10 cellular contexts compared by ENCODE assay signal in genomic region chr1:109491372-109491771, GRCh38. TPM values are rescaled to one million over a fixed set of nuclear protein-coding genes. Genes with fewer than 3 reads are reported as not detected.
DNase-seq lines count a peak whose midpoint lies in the region; ATAC-seq, FAIRE-seq and TF ChIP-seq lines count a peak whose summit lies in the region.
"Had no signal": no experiment of that assay in that cellular context is flagged by ENCODE, and none has a peak within 500 bp of the region (broad histone marks: within the 10 kb centered on the region; RNA-seq: fewer than 3 reads in every experiment).

No MANE protein-coding gene starts in this region.

- H3K36me3 ChIP-seq in K562 (ENCODE audit: control insufficient read depth, insufficient read depth, low read length) (peaks cover 58% of the 10 kb centered on the region; the same call in 2 of the 3 replicates), neuronal stem cell (replicated peaks in 1 of 2; ENCODE audit: control insufficient read depth in 2 of 2, insufficient read depth in 2 of 2, low read length in 2 of 2) (peaks cover 23 to 66% of the 10 kb centered on the region in 2 donors), spleen (peaks cover 0 to 55% (median 6%) of the 10 kb centered on the region in 6 donors)

- in situ Hi-C loops in K562 (cut with MboI), result no loop called here

- H2BK120ac ChIP-seq in neuronal stem cell (ENCODE audit: low read depth, low read length), result no peak overlapping the region

- no peaks in the 10 kb centered on the region for H3K9me3 Mint-ChIP-seq in CD4-positive, alpha-beta T cell
- H3K9me3 Mint-ChIP-seq: GM23338 had no signal

- no peak overlapping the region for H4K8ac ChIP-seq in neuronal stem cell (ENCODE audit: low read depth, low read length)

- H3K27me3 Mint-ChIP-seq in CD4-positive, alpha-beta T cell, result no peaks in the 10 kb centered on the region

- H3K4me1 Mint-ChIP-seq in CD4-positive, alpha-beta T cell (ENCODE audit: low read depth), result peaks cover 35% of the 10 kb centered on the region

- H3K4me3 Mint-ChIP-seq in CD4-positive, alpha-beta T cell, result peak overlapping the region; percentile 7
- H3K4me3 Mint-ChIP-seq: GM23338 had no signal

- no peak overlapping the region for H3K4me2 ChIP-seq in K562 (ENCODE audit: insufficient read depth, low read length)
- no peak overlapping the region for H3K4me2 ChIP-seq in neuronal stem cell (ENCODE audit: insufficient read depth, low read length, poor library complexity, severe bottlenecking)
- H3K4me2 ChIP-seq: BLaER1, GM23338 had no signal

- no peaks in the 10 kb centered on the region for H3K79me1 ChIP-seq in neuronal stem cell (ENCODE audit: low read depth, low read length)

- H2BK15ac ChIP-seq in neuronal stem cell (ENCODE audit: low read length), result no peak overlapping the region

- H3K4me1 ChIP-seq in K562 (replicated peaks in 1 of 2; ENCODE audit: control insufficient read depth in 2 of 2, insufficient read depth in 2 of 2, low read length in 2 of 2), result peaks cover 13 to 26% of the 10 kb centered on the region in 2 experiments; a peak in 4 of 5 replicates
- peaks cover 2 to 3% of the 10 kb centered on the region in 2 donors for H3K4me1 ChIP-seq in neuronal stem cell (ENCODE audit: control insufficient read depth in 2 of 2, insufficient read depth in 1 of 2, low read depth in 1 of 2, low read length in 2 of 2)
- H3K4me1 ChIP-seq in spleen, result peaks cover 19 to 86% (median 55%) of the 10 kb centered on the region in 6 donors

- DNase-seq in CD4-positive, alpha-beta T cell, result no peak
- DNase-seq in K562 (ENCODE audit: extremely low read depth in 1 of 4, low spot score in 3 of 4), result no peak
- DNase-seq in neuronal stem cell (ENCODE audit: low spot score), result no peak
- no peak for DNase-seq in spleen
- DNase-seq in NCI-H526 (lab: John Stamatoyannopoulos, UW), result no peak
- no peak for DNase-seq in NCI-H1694 treated with DMSO at 0.1 percent for 48 hours (lab: John Stamatoyannopoulos, UW)
- DNase-seq: 8988T had no signal

- no peak overlapping the region for H3K4me3 ChIP-seq in K562
- no peak overlapping the region for H3K4me3 ChIP-seq in neuronal stem cell (ENCODE audit: low read length in 2 of 2)
- H3K4me3 ChIP-seq in spleen, result no peak overlapping the region
- H3K4me3 ChIP-seq: BLaER1, GM23338 had no signal

- FAIRE-seq in K562 (lab: Jason Lieb, UNC), result no peak

- H3K14ac ChIP-seq in neuronal stem cell (ENCODE audit: low read length), result no peak overlapping the region

- intact Hi-C loops in CD4-positive, alpha-beta T cell (cut with DNase I, micrococcal nuclease), result loop anchor here in 1 of 2 experiments (2.0 to 5.0 kb wide), 3 partner anchors 131 to 229 kb away; no protein-coding TSS in a partner anchor
- intact Hi-C loops in K562 (cut with micrococcal nuclease), result loop anchor here (5.0 kb wide), 1 partner anchor 214 kb away; no protein-coding TSS in a partner anchor
- intact Hi-C loops in spleen (cut with DNase I; ENCODE audit: low total_unique reads), result loop anchor here (2.0 kb wide), 1 partner anchor 41 kb away; no protein-coding TSS in a partner anchor

- H2AK5ac ChIP-seq in neuronal stem cell (ENCODE audit: low read depth, low read length), result peak overlapping the region; percentile 41

- CTCF ChIA-PET in CD4-positive, alpha-beta T cell (lab: Charles Lee), result interaction anchor here (0.6 to 24.2 kb wide), 13 partner anchors 8 to 64 kb away, joined by 3 to 474 read pairs (median 6); partner anchors contain the start of genes AMIGO1 and PSMA5
- CTCF ChIA-PET in K562 (lab: Yijun Ruan, JAX; ENCODE audit: low intra/inter-chr PET ratio), result interaction anchor here (0.6 to 6.9 kb wide), 2 partner anchors 41 to 90 kb away, joined by 3 to 131 read pairs; no protein-coding TSS in a partner anchor

- no peak overlapping the region for H3K23ac ChIP-seq in neuronal stem cell (ENCODE audit: low read depth, low read length, poor library complexity)

- no peak for TF ChIP-seq CTCF in CD4-positive, alpha-beta T cell (IDR thresholded peaks at IDR 0.05)
- no peak for TF ChIP-seq CTCF in K562 (IDR thresholded peaks at IDR 0.05 in 2 of 3, conservative IDR thresholded peaks at IDR 0.05 in 1 of 3; ENCODE audit: insufficient read depth in 2 of 3, low read depth in 1 of 3, low read length in 3 of 3)
- no peak for TF ChIP-seq CTCF in spleen (IDR thresholded peaks at IDR 0.05 in 8 of 11, conservative IDR thresholded peaks at IDR 0.05 in 3 of 11)

- TF ChIP-seq EP300 in K562 (IDR thresholded peaks at IDR 0.05; ENCODE audit: low read length), result no peak

- TF ChIP-seq RAD21 in K562 (CRISPR knock-in tag; conservative IDR thresholded peaks at IDR 0.05 in 1 of 2, IDR thresholded peaks at IDR 0.05 in 1 of 2), result no peak

- no peak for ATAC-seq in CD4-positive, alpha-beta T cell (ENCODE audit: poor library complexity)
- ATAC-seq in K562, result no peak
- no peak for ATAC-seq in GM21619 (IDR thresholded peaks at IDR 0.05; ENCODE audit: unreplicated experiment)

- H3K4ac ChIP-seq in neuronal stem cell (ENCODE audit: low read length), result no peak overlapping the region

- H3K9me3 ChIP-seq in CD4-positive, alpha-beta T cell (ENCODE audit: control insufficient read depth, low read length), result no peaks in the 10 kb centered on the region
- no peaks in the 10 kb centered on the region for H3K9me3 ChIP-seq in K562 (replicated peaks; ENCODE audit: control insufficient read depth, insufficient read depth, low read depth, low read length)
- H3K9me3 ChIP-seq in neuronal stem cell (replicated peaks in 1 of 2; ENCODE audit: control insufficient read depth in 2 of 2, insufficient read depth in 1 of 2, low read depth in 1 of 2, low read length in 2 of 2), result no peaks in the 10 kb centered on the region
- no peaks in the 10 kb centered on the region for H3K9me3 ChIP-seq in spleen
- H3K9me3 ChIP-seq: BLaER1 had no signal

- no peaks in the 10 kb centered on the region for H3K9me1 ChIP-seq in K562 (ENCODE audit: control insufficient read depth, insufficient read depth, low read length)

- no peak overlapping the region for H3K27ac ChIP-seq in CD4-positive, alpha-beta T cell (ENCODE audit: low read depth, low read length)
- H3K27ac ChIP-seq in K562 (ENCODE audit: extremely low read depth, low read depth, low read length) (no peak overlapping the region), neuronal stem cell (replicated peaks; ENCODE audit: low read length) (no peak overlapping the region), spleen (peak overlapping the region in 5 of 8 donors; percentile 36 to 64 (median 57))
- H3K27ac ChIP-seq: BLaER1 had no signal

- H3K27me3 ChIP-seq in CD4-positive, alpha-beta T cell (ENCODE audit: control insufficient read depth, insufficient read depth, low read length), result no peaks in the 10 kb centered on the region
- H3K27me3 ChIP-seq in K562 (ENCODE audit: control insufficient read depth in 2 of 2, insufficient read depth in 2 of 2, low read length in 2 of 2), result no peaks in the 10 kb centered on the region
- no peaks in the 10 kb centered on the region for H3K27me3 ChIP-seq in neuronal stem cell (ENCODE audit: control insufficient read depth in 3 of 3, insufficient read depth in 3 of 3, low read depth in 1 of 3, low read length in 3 of 3)
- no peaks in the 10 kb centered on the region for H3K27me3 ChIP-seq in spleen (replicated peaks in 1 of 7)
- H3K27me3 ChIP-seq: BLaER1 had no signal

- H3K36me3 Mint-ChIP-seq in CD4-positive, alpha-beta T cell (ENCODE audit: low read depth), result peaks cover 46% of the 10 kb centered on the region

- H2BK5ac ChIP-seq in neuronal stem cell (ENCODE audit: low read length), result no peak overlapping the region

- POLR2A ChIA-PET in CD4-positive, alpha-beta T cell (lab: Charles Lee), result interaction anchor here (0.9 to 22.6 kb wide), 5 partner anchors 8 to 57 kb away, joined by 3 to 318 read pairs (median 7); partner anchors contain the start of genes ATXN7L2 and GNAI3
- POLR2A ChIA-PET in K562 (lab: Yijun Ruan, JAX), result interaction anchor here (0.6 to 1.9 kb wide), 7 partner anchors 25 to 64 kb away, joined by 3 to 17 read pairs (median 3); no protein-coding TSS in a partner anchor

- H3K9ac ChIP-seq in K562 (ENCODE audit: insufficient read depth in 1 of 2, low read depth in 2 of 2, low read length in 2 of 2), result peak overlapping the region in 1 of 2 experiments; percentile 0; a peak in 2 of 4 replicates
- H3K9ac ChIP-seq in neuronal stem cell (ENCODE audit: low read depth, low read length, poor library complexity), result peak overlapping the region; percentile 24
- H3K9ac ChIP-seq: BLaER1 had no signal

- H2AFZ ChIP-seq in K562 (ENCODE audit: low read depth, low read length) (no peak overlapping the region), neuronal stem cell (ENCODE audit: low read length) (no peak overlapping the region)
- H2AFZ ChIP-seq: GM23338 had no signal

- no peak overlapping the region for H2BK12ac ChIP-seq in neuronal stem cell (ENCODE audit: low read length)

- H4K91ac ChIP-seq in neuronal stem cell (ENCODE audit: low read depth, low read length, poor library complexity), result no peak overlapping the region

- no peak overlapping the region for H3K18ac ChIP-seq in neuronal stem cell (ENCODE audit: low read length)

- no peaks in the 10 kb centered on the region; the same call in 1 of the 2 replicates for H4K20me1 ChIP-seq in K562 (replicated peaks; ENCODE audit: control insufficient read depth, insufficient read depth, low read length)

- TF ChIP-seq POLR2A in K562 (conservative IDR thresholded peaks at IDR 0.05) (no peak), spleen (IDR thresholded peaks at IDR 0.05) (no peak)

- WGBS in K562 (ENCODE audit: insufficient coverage, low coverage, missing lambda C conversion rate), result 77% methylated on average over 8 of the region's 8 CpGs
- no CpG with 5 or more reads among the region's 8 CpGs for WGBS in neuronal stem cell (ENCODE audit: extremely low coverage in 2 of 2, insufficient read length in 2 of 2, insufficient replicate concordance in 1 of 2), 2 donors
- 69 to 90% (median 80%) methylated on average over 8 of the region's 8 CpGs for WGBS in spleen, 5 donors

- BruUV-seq in K562 (replicated peaks; lab: Mats Ljungman, UMichigan), result no TSS peak

- no peak overlapping the region for H3K27ac Mint-ChIP-seq in CD4-positive, alpha-beta T cell
- H3K27ac Mint-ChIP-seq: GM23338 had no signal

- peaks cover 5% of the 10 kb centered on the region; the same call in 1 of the 3 replicates for H3K79me2 ChIP-seq in K562 (ENCODE audit: control insufficient read depth, insufficient read depth, low read length)

RNA-seq across cellular contexts. Expression of gene CYB561D1, which starts 2.5 kb away (rescaled TPM):
- total RNA-seq in CD4-positive, alpha-beta T cell, result 10 to 100 TPM; 12.0 to 15.0 TPM
- total RNA-seq in K562 (2011; cell fraction: chromatin; rRNA removed; ENCODE audit: low replicate concordance), result 10.5 and 21.1 TPM in 2 replicates
- total RNA-seq in K562 (2011; cell fraction: nucleolus; rRNA removed), result 13.8 and 15.2 TPM in 2 replicates
- 15.0 and 15.6 TPM in 2 replicates for total RNA-seq in K562 (2011; cell fraction: nucleoplasm; rRNA removed)
- total RNA-seq in K562 (2014; rRNA removed), result 1.8 and 2.6 TPM in 2 replicates
- total RNA-seq in K562 (2014; rRNA removed; fragmentation: Illumina TruSeq; extraction: Trizol), result 2.6 and 3.2 TPM in 2 replicates
- total RNA-seq in K562 (2015; rRNA removed; fragmentation: Illumina TruSeq; extraction: Trizol), result 3.1 and 3.5 TPM in 2 replicates
- 5.9 and 7.2 TPM in 2 replicates for total RNA-seq in K562 (2021)
- 6.8 and 8.7 TPM in 2 replicates for polyA plus RNA-seq in K562 (2011; rRNA removed)
- 9.0 and 11.4 TPM in 2 replicates for polyA plus RNA-seq in K562 (2011; cell fraction: cytosol; rRNA removed)
- 13.7 and 16.3 TPM in 2 replicates for polyA plus RNA-seq in K562 (2011; cell fraction: nucleus; rRNA removed)
- 5.5 and 9.8 TPM in 2 replicates for polyA plus RNA-seq in K562 (2012)
- polyA plus RNA-seq in K562 (2014; fragmentation: Illumina TruSeq; extraction: Trizol), result 4.0 and 4.6 TPM in 2 replicates
- under 1 TPM; 0.71 to 0.72 TPM for polyA plus RNA-seq in K562 (2014; fragmentation: Nextera tagmentation; extraction: Ambion mirVana)
- 4.9 and 5.5 TPM in 2 replicates for polyA plus RNA-seq in K562 (2014; rRNA removed)
- polyA minus RNA-seq in K562 (2011; rRNA and poly(A)+ RNA removed), result 3.8 and 4.1 TPM in 2 replicates
- 2.4 and 2.7 TPM in 2 replicates for polyA minus RNA-seq in K562 (2011; cell fraction: cytosol; rRNA and poly(A)+ RNA removed)
- polyA minus RNA-seq in K562 (2011; cell fraction: nucleus; rRNA and poly(A)+ RNA removed), result 5.5 and 8.4 TPM in 2 replicates
- polyA plus RNA-seq in neuronal stem cell (2013, experiment 1 of 2), result 2.8 TPM
- 2.6 TPM for polyA plus RNA-seq in neuronal stem cell (2013, experiment 2 of 2)
- total RNA-seq in spleen, result 10 to 100 TPM in 6 of 7 donors, 1 to 10 TPM in 1; 8.6 to 17.6 (median 13.7) TPM
- polyA plus RNA-seq in spleen, result 1 to 10 TPM; 4.5 to 8.0 (median 6.0) TPM

RNA-seq across cellular contexts. Expression of gene ATXN7L2, which starts 7.7 kb away (rescaled TPM):
- 10 to 100 TPM; 11.8 to 13.1 TPM for total RNA-seq in CD4-positive, alpha-beta T cell
- 13.4 and 39.5 TPM in 2 replicates for total RNA-seq in K562 (2011; cell fraction: chromatin; rRNA removed; ENCODE audit: low replicate concordance)
- 28.8 and 32.7 TPM in 2 replicates for total RNA-seq in K562 (2011; cell fraction: nucleolus; rRNA removed)
- total RNA-seq in K562 (2011; cell fraction: nucleoplasm; rRNA removed), result 14.5 and 23.4 TPM in 2 replicates
- total RNA-seq in K562 (2014; rRNA removed) (6.3 and 10.4 TPM in 2 replicates), K562 (2014; rRNA removed; fragmentation: Illumina TruSeq; extraction: Trizol) (1.9 and 2.3 TPM in 2 replicates), K562 (2015; rRNA removed; fragmentation: Illumina TruSeq; extraction: Trizol) (4.4 and 5.8 TPM in 2 replicates), K562 (2021) (9.4 and 10.0 TPM in 2 replicates), spleen (10 to 100 TPM in 2 of 7 donors, 1 to 10 TPM in 5; 7.9 to 11.9 (median 8.7) TPM)
- polyA plus RNA-seq in K562 (2011; rRNA removed) (3.1 and 5.9 TPM in 2 replicates), K562 (2014; fragmentation: Illumina TruSeq; extraction: Trizol) (7.1 and 8.5 TPM in 2 replicates), K562 (2014; fragmentation: Nextera tagmentation; extraction: Ambion mirVana) (under 1 TPM; 0.21 to 0.56 TPM), K562 (2014; rRNA removed) (10.4 and 11.1 TPM in 2 replicates), spleen (10 to 100 TPM in 2 of 3 donors, 1 to 10 TPM in 1; 7.1 to 16.8 (median 12.2) TPM)
- polyA plus RNA-seq in K562 (2011; cell fraction: cytosol; rRNA removed), result 4.0 and 11.5 TPM in 2 replicates
- 23.4 and 48.0 TPM in 2 replicates for polyA plus RNA-seq in K562 (2011; cell fraction: nucleus; rRNA removed)
- 5.9 and 6.8 TPM in 2 replicates for polyA plus RNA-seq in K562 (2012)
- polyA minus RNA-seq in K562 (2011; rRNA and poly(A)+ RNA removed), result 2.4 and 3.5 TPM in 2 replicates
- 2.6 and 4.1 TPM in 2 replicates for polyA minus RNA-seq in K562 (2011; cell fraction: cytosol; rRNA and poly(A)+ RNA removed)
- polyA minus RNA-seq in K562 (2011; cell fraction: nucleus; rRNA and poly(A)+ RNA removed), result 13.1 and 13.6 TPM in 2 replicates
- polyA plus RNA-seq in neuronal stem cell (2013, experiment 1 of 2), result 11.1 TPM
- 10.8 TPM for polyA plus RNA-seq in neuronal stem cell (2013, experiment 2 of 2)

RNA-seq across cellular contexts. Expression of gene AMIGO1, which starts 18.2 kb away (rescaled TPM):
- 10 to 100 TPM; 16.9 TPM for total RNA-seq in CD4-positive, alpha-beta T cell
- total RNA-seq in K562 (2011; cell fraction: chromatin; rRNA removed; ENCODE audit: low replicate concordance), result 0.69 and 0.83 TPM in 2 replicates
- 0.39 and 0.83 TPM in 2 replicates for total RNA-seq in K562 (2011; cell fraction: nucleolus; rRNA removed)
- 1.0 and 1.2 TPM in 2 replicates for total RNA-seq in K562 (2011; cell fraction: nucleoplasm; rRNA removed)
- total RNA-seq in K562 (2014; rRNA removed) (0.78 and 1.00 TPM in 2 replicates), K562 (2014; rRNA removed; fragmentation: Illumina TruSeq; extraction: Trizol) (0.67 and 0.69 TPM in 2 replicates), K562 (2015; rRNA removed; fragmentation: Illumina TruSeq; extraction: Trizol) (0.53 and 0.54 TPM in 2 replicates), K562 (2021) (0.72 and 1.0 TPM in 2 replicates), spleen (1 to 10 TPM; 3.7 to 8.5 (median 6.0) TPM)
- polyA plus RNA-seq in K562 (2011; rRNA removed) (0.33 and 0.46 TPM in 2 replicates), K562 (2014; fragmentation: Illumina TruSeq; extraction: Trizol) (0.76 and 0.83 TPM in 2 replicates), K562 (2014; fragmentation: Nextera tagmentation; extraction: Ambion mirVana) (under 1 TPM; 0.24 to 0.31 TPM), K562 (2014; rRNA removed) (0.45 and 0.71 TPM in 2 replicates), spleen (under 1 TPM; 0.57 to 0.99 (median 0.67) TPM)
- 0.50 and 0.70 TPM in 2 replicates for polyA plus RNA-seq in K562 (2011; cell fraction: cytosol; rRNA removed)
- 0.46 and 0.54 TPM in 2 replicates for polyA plus RNA-seq in K562 (2011; cell fraction: nucleus; rRNA removed)
- 0.68 and 0.84 TPM in 2 replicates for polyA plus RNA-seq in K562 (2012)
- 0.39 and 0.56 TPM in 2 replicates for polyA minus RNA-seq in K562 (2011; rRNA and poly(A)+ RNA removed)
- polyA minus RNA-seq in K562 (2011; cell fraction: cytosol; rRNA and poly(A)+ RNA removed), result 0.36 and 0.48 TPM in 2 replicates
- polyA minus RNA-seq in K562 (2011; cell fraction: nucleus; rRNA and poly(A)+ RNA removed), result 0.27 and 0.67 TPM in 2 replicates
- 4.8 TPM for polyA plus RNA-seq in neuronal stem cell (2013, experiment 1 of 2)
- polyA plus RNA-seq in neuronal stem cell (2013, experiment 2 of 2), result 4.9 TPM

RNA-seq across cellular contexts. Expression of gene SYPL2, which starts 25.0 kb away (rescaled TPM):
- total RNA-seq in CD4-positive, alpha-beta T cell, result not detected
- 0.19 and 0.21 TPM in 2 replicates for total RNA-seq in K562 (2011; cell fraction: chromatin; rRNA removed; ENCODE audit: low replicate concordance)
- total RNA-seq in K562 (2011; cell fraction: nucleolus; rRNA removed), result 0.17 TPM in 1 of 2 replicates, not detected in the other
- total RNA-seq in K562 (2011; cell fraction: nucleoplasm; rRNA removed), result 0.15 and 0.46 TPM in 2 replicates
- total RNA-seq in K562 (2014; rRNA removed), result 0.04 and 0.05 TPM in 2 replicates
- total RNA-seq in K562 (2014; rRNA removed; fragmentation: Illumina TruSeq; extraction: Trizol), result 0.03 TPM in 1 of 2 replicates, not detected in the other
- 0.07 and 0.08 TPM in 2 replicates for total RNA-seq in K562 (2015; rRNA removed; fragmentation: Illumina TruSeq; extraction: Trizol)
- 0.20 and 0.22 TPM in 2 replicates for total RNA-seq in K562 (2021)
- 0.03 TPM in 2 replicates for polyA plus RNA-seq in K562 (2011; rRNA removed)
- 0.06 and 0.07 TPM in 2 replicates for polyA plus RNA-seq in K562 (2011; cell fraction: cytosol; rRNA removed)
- 0.08 and 0.24 TPM in 2 replicates for polyA plus RNA-seq in K562 (2011; cell fraction: nucleus; rRNA removed)
- 0.04 and 0.13 TPM in 2 replicates for polyA plus RNA-seq in K562 (2012)
- 0.12 and 0.35 TPM in 2 replicates for polyA plus RNA-seq in K562 (2014; fragmentation: Illumina TruSeq; extraction: Trizol)
- under 1 TPM in 1 of 2 experiments, not detected in 1; 0.03 TPM for polyA plus RNA-seq in K562 (2014; fragmentation: Nextera tagmentation; extraction: Ambion mirVana)
- 0.20 and 0.31 TPM in 2 replicates for polyA plus RNA-seq in K562 (2014; rRNA removed)
- 0.03 and 0.11 TPM in 2 replicates for polyA minus RNA-seq in K562 (2011; rRNA and poly(A)+ RNA removed)
- not detected in 2 replicates for polyA minus RNA-seq in K562 (2011; cell fraction: cytosol; rRNA and poly(A)+ RNA removed)
- not detected in 2 replicates for polyA minus RNA-seq in K562 (2011; cell fraction: nucleus; rRNA and poly(A)+ RNA removed)
- polyA plus RNA-seq in neuronal stem cell (2013, experiment 1 of 2), result not detected
- not detected for polyA plus RNA-seq in neuronal stem cell (2013, experiment 2 of 2)
- 1 to 10 TPM in 5 of 7 donors, under 1 TPM in 2; 0.46 to 2.5 (median 1.3) TPM for total RNA-seq in spleen
- under 1 TPM; 0.26 to 0.51 (median 0.41) TPM for polyA plus RNA-seq in spleen

RNA-seq across cellular contexts. Expression of gene GPR61, which starts 48.3 kb away (rescaled TPM):
- under 1 TPM; 0.53 to 0.85 TPM for total RNA-seq in CD4-positive, alpha-beta T cell
- total RNA-seq in K562 (2011; cell fraction: chromatin; rRNA removed; ENCODE audit: low replicate concordance), result not detected in 2 replicates
- total RNA-seq in K562 (2011; cell fraction: nucleolus; rRNA removed), result under 0.01 TPM in 1 of 2 replicates, not detected in the other
- 0.29 TPM in 1 of 2 replicates, not detected in the other for total RNA-seq in K562 (2011; cell fraction: nucleoplasm; rRNA removed)
- not detected in 2 replicates for total RNA-seq in K562 (2014; rRNA removed)
- total RNA-seq in K562 (2014; rRNA removed; fragmentation: Illumina TruSeq; extraction: Trizol), result 0.04 TPM in 1 of 2 replicates, not detected in the other
- total RNA-seq in K562 (2015; rRNA removed; fragmentation: Illumina TruSeq; extraction: Trizol), result 0.15 TPM in 1 of 2 replicates, not detected in the other
- total RNA-seq in K562 (2021), result not detected in 2 replicates
- 0.15 TPM in 1 of 2 replicates, not detected in the other for polyA plus RNA-seq in K562 (2011; rRNA removed)
- polyA plus RNA-seq in K562 (2011; cell fraction: cytosol; rRNA removed), result 0.01 TPM in 1 of 2 replicates, not detected in the other
- polyA plus RNA-seq in K562 (2011; cell fraction: nucleus; rRNA removed), result not detected in 2 replicates
- polyA plus RNA-seq in K562 (2012), result 0.90 and 1.3 TPM in 2 replicates
- not detected in 2 replicates for polyA plus RNA-seq in K562 (2014; fragmentation: Illumina TruSeq; extraction: Trizol)
- polyA plus RNA-seq in K562 (2014; fragmentation: Nextera tagmentation; extraction: Ambion mirVana), result 1 to 10 TPM in 1 of 2 experiments, under 1 TPM in 1; 0.65 to 1.1 TPM
- 0.25 TPM in 1 of 2 replicates, not detected in the other for polyA plus RNA-seq in K562 (2014; rRNA removed)
- polyA minus RNA-seq in K562 (2011; rRNA and poly(A)+ RNA removed), result 0.28 and 0.54 TPM in 2 replicates
- not detected in 2 replicates for polyA minus RNA-seq in K562 (2011; cell fraction: cytosol; rRNA and poly(A)+ RNA removed)
- 0.89 TPM in 1 of 2 replicates, not detected in the other for polyA minus RNA-seq in K562 (2011; cell fraction: nucleus; rRNA and poly(A)+ RNA removed)
- polyA plus RNA-seq in neuronal stem cell (2013, experiment 1 of 2), result 0.28 TPM
- polyA plus RNA-seq in neuronal stem cell (2013, experiment 2 of 2), result 0.17 TPM
- total RNA-seq in spleen, result not detected
- polyA plus RNA-seq in spleen, result not detected
- total RNA-seq: GM23338 had no signal

Comparison
In these comparisons a context has a peak if more than half of its experiments do, and no peak if none do; other contexts are left out.
1. H3K27ac ChIP-seq: peak in spleen (5 of 8); none in CD4-positive, alpha-beta T cell (single experiment), K562 (single experiment) and neuronal stem cell (single experiment).